13 cellular contexts compared by ENCODE assay signal in genomic region chr22:37842015-37842793, GRCh38. TPM values are rescaled to one million over a fixed set of nuclear protein-coding genes. Genes with fewer than 3 reads are reported as not detected.
DNase-seq lines count a peak whose midpoint lies in the region; ATAC-seq and TF ChIP-seq lines count a peak whose summit lies in the region.
"Had no signal": no experiment of that assay in that cellular context is flagged by ENCODE, and none has a peak within 500 bp of the region (broad histone marks: within the 10 kb centered on the region; RNA-seq: fewer than 3 reads in every experiment).

No MANE protein-coding gene starts in this region.

- peak overlapping the region; percentile 61 to 94 (median 79) for H3K4me3 Mint-ChIP-seq in CD4-positive, CD25-positive, alpha-beta regulatory T cell
- H3K4me3 Mint-ChIP-seq in HFFc6 (peak overlapping the region; percentile 94), naive B cell (peak overlapping the region in 7 of 8 donors; percentile 60 to 91 (median 79))
- peak overlapping the region; percentile 90 for H3K4me3 Mint-ChIP-seq in activated naive CD8-positive, alpha-beta T cell treated with anti-CD3 and anti-CD28 coated beads, Interleukin-2, amount 50 U/mL, for 24 hours

- no peaks in the 10 kb centered on the region for H3K9me3 Mint-ChIP-seq in CD4-positive, CD25-positive, alpha-beta regulatory T cell
- H3K9me3 Mint-ChIP-seq in HFFc6 = peaks cover 13% of the 10 kb centered on the region
- H3K9me3 Mint-ChIP-seq in activated naive CD8-positive, alpha-beta T cell treated with anti-CD3 and anti-CD28 coated beads, Interleukin-2, amount 50 U/mL, for 24 hours = no peaks in the 10 kb centered on the region
- H3K9me3 Mint-ChIP-seq in naive B cell = no peaks in the 10 kb centered on the region
- H3K9me3 Mint-ChIP-seq: memory B cell; stimulated activated memory B cell treated with anti-CD40 and anti-IgM and Interleukin-4, amounts not matched to agents 10 μg/mL and 1 μg/mL and 100 μg/mL, for 72 hours had no signal

- peaks cover 10% of the 10 kb centered on the region for H3K36me3 Mint-ChIP-seq in CD4-positive, CD25-positive, alpha-beta regulatory T cell
- H3K36me3 Mint-ChIP-seq in HFFc6 (ENCODE audit: low read depth) = peaks cover 9% of the 10 kb centered on the region
- H3K36me3 Mint-ChIP-seq in activated naive CD8-positive, alpha-beta T cell treated with anti-CD3 and anti-CD28 coated beads, Interleukin-2, amount 50 U/mL, for 24 hours (ENCODE audit: low read depth) = peaks cover 18% of the 10 kb centered on the region
- H3K36me3 Mint-ChIP-seq in naive B cell = no peaks in the 10 kb centered on the region

- H3K4me1 ChIP-seq in CD4-positive, CD25-positive, alpha-beta regulatory T cell (ENCODE audit: control insufficient read depth, insufficient read depth, low read length, poor library complexity, severe bottlenecking) = peaks cover 15% of the 10 kb centered on the region

- intact Hi-C loops in left ventricle myocardium superior (cut with micrococcal nuclease) = no loop called here

- H3K36me3 ChIP-seq in CD4-positive, CD25-positive, alpha-beta regulatory T cell (ENCODE audit: control insufficient read depth, insufficient read depth, low read length) = peaks cover 21% of the 10 kb centered on the region

- no peak for DNase-seq in CD4-positive, CD25-positive, alpha-beta regulatory T cell
- no peak for DNase-seq in HFFc6
- DNase-seq in activated naive CD8-positive, alpha-beta T cell treated with anti-CD3 and anti-CD28 coated beads, Interleukin-2, amount 50 U/mL, for 24 hours = no peak
- DNase-seq in naive B cell = no peak
- no peak for DNase-seq in iPS-NIHi11 (ENCODE audit: low spot score)
- no peak for DNase-seq in GF-D8 (lab: John Stamatoyannopoulos, UW)
- DNase-seq in left ventricle myocardium superior = no peak
- DNase-seq: activated CD4-positive, alpha-beta T cell treated with anti-CD3 and anti-CD28 coated beads for 1 hour; HCEC 1CT had no signal

- TF ChIP-seq CTCF in HFFc6 (IDR thresholded peaks at IDR 0.05) = no peak

- H3K4me3 ChIP-seq in CD4-positive, CD25-positive, alpha-beta regulatory T cell (ENCODE audit: low read depth, low read length) = no peak overlapping the region

- H3K27me3 ChIP-seq in CD4-positive, CD25-positive, alpha-beta regulatory T cell (ENCODE audit: control insufficient read depth, insufficient read depth, low read length) = no peaks in the 10 kb centered on the region

- H3K9me3 ChIP-seq in CD4-positive, CD25-positive, alpha-beta regulatory T cell (ENCODE audit: control insufficient read depth in 2 of 2, low read length in 2 of 2) = no peaks in the 10 kb centered on the region

- peak overlapping the region; percentile 87 for H3K27ac ChIP-seq in CD4-positive, CD25-positive, alpha-beta regulatory T cell (ENCODE audit: insufficient read depth, low read length, poor library complexity, severe bottlenecking)

- peaks cover 8 to 26% (median 14%) of the 10 kb centered on the region in 4 donors for H3K4me1 Mint-ChIP-seq in CD4-positive, CD25-positive, alpha-beta regulatory T cell
- peaks cover 11% of the 10 kb centered on the region for H3K4me1 Mint-ChIP-seq in HFFc6 (ENCODE audit: low read depth)
- peaks cover 24% of the 10 kb centered on the region for H3K4me1 Mint-ChIP-seq in activated naive CD8-positive, alpha-beta T cell treated with anti-CD3 and anti-CD28 coated beads, Interleukin-2, amount 50 U/mL, for 24 hours
- peaks cover 7 to 28% (median 13%) of the 10 kb centered on the region in 3 donors for H3K4me1 Mint-ChIP-seq in naive B cell

- ATAC-seq in CD4-positive, CD25-positive, alpha-beta regulatory T cell (ENCODE audit: low read depth in 2 of 2) = no peak
- ATAC-seq in activated naive CD8-positive, alpha-beta T cell treated with anti-CD3 and anti-CD28 coated beads, Interleukin-2, amount 50 U/mL, for 24 hours = no peak
- ATAC-seq in naive B cell (ENCODE audit: low read depth in 2 of 2) = no peak
- no peak for ATAC-seq in left ventricle myocardium superior
- no peak for ATAC-seq in GM19328 (IDR thresholded peaks at IDR 0.05; ENCODE audit: unreplicated experiment)
- ATAC-seq: stimulated activated memory B cell treated with anti-CD40 and anti-IgM and Interleukin-4, amounts not matched to agents 10 μg/mL and 1 μg/mL and 100 μg/mL, for 72 hours had no signal

- no peaks in the 10 kb centered on the region for H3K27me3 Mint-ChIP-seq in CD4-positive, CD25-positive, alpha-beta regulatory T cell
- H3K27me3 Mint-ChIP-seq in HFFc6 (ENCODE audit: insufficient read depth) (no peaks in the 10 kb centered on the region), naive B cell (no peaks in the 10 kb centered on the region)
- no peaks in the 10 kb centered on the region for H3K27me3 Mint-ChIP-seq in activated naive CD8-positive, alpha-beta T cell treated with anti-CD3 and anti-CD28 coated beads, Interleukin-2, amount 50 U/mL, for 24 hours
- H3K27me3 Mint-ChIP-seq: memory B cell; stimulated activated memory B cell treated with anti-CD40 and anti-IgM and Interleukin-4, amounts not matched to agents 10 μg/mL and 1 μg/mL and 100 μg/mL, for 72 hours had no signal

- peak overlapping the region in 1 of 3 donors; percentile 81 for H3K27ac Mint-ChIP-seq in CD4-positive, CD25-positive, alpha-beta regulatory T cell
- peak overlapping the region; percentile 69 for H3K27ac Mint-ChIP-seq in HFFc6
- no peak overlapping the region for H3K27ac Mint-ChIP-seq in activated naive CD8-positive, alpha-beta T cell treated with anti-CD3 and anti-CD28 coated beads, Interleukin-2, amount 50 U/mL, for 24 hours
- H3K27ac Mint-ChIP-seq in naive B cell = peak overlapping the region in 2 of 6 donors; percentile 3 to 82
- H3K27ac Mint-ChIP-seq: memory B cell had no signal

RNA-seq across cellular contexts. Expression of gene ANKRD54, which starts 1.9 kb away (rescaled TPM):
- total RNA-seq in CD4-positive, CD25-positive, alpha-beta regulatory T cell = 18.8 TPM
- 10 to 100 TPM; 15.4 to 21.4 (median 19.8) TPM for polyA plus RNA-seq in CD4-positive, CD25-positive, alpha-beta regulatory T cell
- 10 to 100 TPM; 18.3 to 25.4 (median 20.9) TPM for total RNA-seq in HFFc6 (2021; fragmentation: NEBNext Ultra II Directional; extraction: Animal tissue kit (Norgen Biotek cat#: 25700))
- 10 to 100 TPM in 4 of 6 donors, 1 to 10 TPM in 2; 2.6 to 19.3 (median 14.4) TPM for polyA plus RNA-seq in naive B cell (ENCODE audit: low read depth in 6 of 6)
- total RNA-seq in left ventricle myocardium superior = 17.8 TPM

RNA-seq across cellular contexts. Expression of gene EIF3L, which starts 7.0 kb away (rescaled TPM):
- 390 TPM for total RNA-seq in CD4-positive, CD25-positive, alpha-beta regulatory T cell
- polyA plus RNA-seq in CD4-positive, CD25-positive, alpha-beta regulatory T cell = 100 to 1,000 TPM; 267 to 354 (median 308) TPM
- total RNA-seq in HFFc6 (2021; fragmentation: NEBNext Ultra II Directional; extraction: Animal tissue kit (Norgen Biotek cat#: 25700)) = 100 to 1,000 TPM; 306 to 371 (median 357) TPM
- 100 to 1,000 TPM; 260 to 316 (median 300) TPM for polyA plus RNA-seq in naive B cell (ENCODE audit: low read depth in 6 of 6)
- 403 TPM for total RNA-seq in left ventricle myocardium superior

RNA-seq across cellular contexts. Expression of gene GALR3, which starts 19.0 kb away (rescaled TPM):
- not detected for total RNA-seq in CD4-positive, CD25-positive, alpha-beta regulatory T cell
- polyA plus RNA-seq in CD4-positive, CD25-positive, alpha-beta regulatory T cell = not detected
- total RNA-seq in HFFc6 (2021; fragmentation: NEBNext Ultra II Directional; extraction: Animal tissue kit (Norgen Biotek cat#: 25700)) = not detected
- not detected for polyA plus RNA-seq in naive B cell (ENCODE audit: low read depth in 6 of 6)
- not detected for total RNA-seq in left ventricle myocardium superior
- total RNA-seq: frontal cortex had no signal

RNA-seq across cellular contexts. Expression of gene GCAT, which starts 34.5 kb away (rescaled TPM):
- total RNA-seq in CD4-positive, CD25-positive, alpha-beta regulatory T cell = 0.72 TPM
- polyA plus RNA-seq in CD4-positive, CD25-positive, alpha-beta regulatory T cell = 1 to 10 TPM in 3 of 4 donors, under 1 TPM in 1; 0.45 to 2.0 (median 1.4) TPM
- total RNA-seq in HFFc6 (2021; fragmentation: NEBNext Ultra II Directional; extraction: Animal tissue kit (Norgen Biotek cat#: 25700)) = 10 to 100 TPM; 27.6 to 42.3 (median 29.2) TPM
- not detected for polyA plus RNA-seq in naive B cell (ENCODE audit: low read depth in 6 of 6)
- total RNA-seq in left ventricle myocardium superior = 42.0 TPM
